Comparison of ENCODE assay signal across 21 cellular contexts in genomic region chr1:208615356-208615755, GRCh38.
"Had no signal": no experiment of that assay in that cellular context is flagged by ENCODE, and none has a peak within 500 bp of the region (broad histone marks: within the 10 kb centered on the region; RNA-seq: fewer than 3 reads in every experiment).

No MANE protein-coding gene starts in this region.

- H3K36me3 ChIP-seq: lower lobe of right lung, prostate gland, right atrium auricular region, thoracic aorta, tibial nerve, upper lobe of left lung had no signal

- H3K4me3 ChIP-seq: lower lobe of right lung, prostate gland, right atrium auricular region, thoracic aorta, tibial nerve, upper lobe of left lung had no signal

- ATAC-seq: esophagus mucosa; left ventricle myocardium superior; naive thymus-derived CD8-positive, alpha-beta T cell; sciatic nerve; stimulated activated effector memory CD8-positive, alpha-beta T cell treated with anti-CD3 and anti-CD28 coated beads, Interleukin-12 subunit alpha, Interleukin-12 subunit beta, amount 100 ng/mL, for 72 hours had no signal

- DNase-seq: cortex of kidney; foreskin melanocyte; hypothalamus; immature natural killer cell; islet precursor cell; left ventricle myocardium superior; lower lobe of right lung; naive thymus-derived CD8-positive, alpha-beta T cell; nephron progenitor cell; nucleus accumbens; stimulated activated CD4-positive, alpha-beta T cell treated with anti-CD3 and anti-CD28 coated beads, Interleukin-2, amount 100 ng/mL, for 24 hours; stimulated activated CD4-positive, alpha-beta T cell treated with anti-CD3 and anti-CD28 coated beads, Interleukin-4, amount 100 ng/mL, for 24 hours; upper lobe of left lung had no signal

- H3K9me3 ChIP-seq: prostate gland, thoracic aorta had no signal

- H3K27me3 ChIP-seq: right atrium auricular region, tibial nerve, upper lobe of left lung had no signal

- H3K4me1 ChIP-seq: lower lobe of right lung, prostate gland, right atrium auricular region, tibial nerve, upper lobe of left lung had no signal

- H3K27ac ChIP-seq: epithelial cell of prostate, lower lobe of right lung, prostate gland, right atrium auricular region, thoracic aorta, tibial nerve, upper lobe of left lung had no signal
